ENCODE assay signal across 26 cellular contexts in genomic region chr7:31864646-31865045, GRCh38.
"Had no signal": no experiment of that assay in that cellular context is flagged by ENCODE, and none has a peak within 500 bp of the region (broad histone marks: within the 10 kb centered on the region; RNA-seq: fewer than 3 reads in every experiment).

No MANE protein-coding gene starts in this region.

- FAIRE-seq: frontal cortex, kidney, urothelium cell line had no signal

- ATAC-seq: left lobe of liver; naive thymus-derived CD8-positive, alpha-beta T cell; psoas muscle; right cardiac atrium; stimulated activated memory B cell treated with anti-CD40 and anti-IgM and Interleukin-4, amounts not matched to agents 10 μg/mL and 1 μg/mL and 100 μg/mL, for 72 hours; stimulated activated naive CD8-positive, alpha-beta T cell treated with anti-CD3 and anti-CD28 coated beads, Interleukin-15, Interleukin-2, amounts not matched to agents 100 U/mL and 50 U/mL, for 24 hours had no signal

- H3K4me1 ChIP-seq: psoas muscle, spleen, tibial nerve, upper lobe of left lung had no signal

- H3K27me3 ChIP-seq: dorsolateral prefrontal cortex, ovary, spleen, tibial nerve, upper lobe of left lung had no signal

- DNase-seq: cortex of kidney; dorsolateral prefrontal cortex; effector CD4-positive, alpha-beta T cell; hypothalamus; kidney; mesendoderm; midbrain; naive thymus-derived CD8-positive, alpha-beta T cell; nephron progenitor cell; nucleus accumbens; ovary; posterior cingulate gyrus; psoas muscle; right cardiac atrium; spleen; stimulated activated CD4-positive, alpha-beta T cell treated with anti-CD3 and anti-CD28 coated beads, Interleukin-4, amount 100 ng/mL, for 4 hours; stimulated activated naive CD8-positive, alpha-beta T cell treated with anti-CD3 and anti-CD28 coated beads, Interleukin-15, Interleukin-2, amounts not matched to agents 100 U/mL and 50 U/mL, for 24 hours; upper lobe of left lung had no signal

- H3K4me3 ChIP-seq: dorsolateral prefrontal cortex, lung, ovary, psoas muscle, skin epidermis, spleen, thoracic aorta, tibial nerve, upper lobe of left lung had no signal

- H3K36me3 ChIP-seq: ovary, spleen, thoracic aorta, upper lobe of left lung had no signal

- H3K27ac ChIP-seq: dorsolateral prefrontal cortex, ovary, psoas muscle, skin epidermis, spleen, thoracic aorta, tibial nerve, upper lobe of left lung had no signal

- H3K9me3 ChIP-seq: ovary, thoracic aorta, upper lobe of left lung had no signal
